Comparison of ENCODE assay signal across 19 cellular contexts in the genomic region with DNA sequence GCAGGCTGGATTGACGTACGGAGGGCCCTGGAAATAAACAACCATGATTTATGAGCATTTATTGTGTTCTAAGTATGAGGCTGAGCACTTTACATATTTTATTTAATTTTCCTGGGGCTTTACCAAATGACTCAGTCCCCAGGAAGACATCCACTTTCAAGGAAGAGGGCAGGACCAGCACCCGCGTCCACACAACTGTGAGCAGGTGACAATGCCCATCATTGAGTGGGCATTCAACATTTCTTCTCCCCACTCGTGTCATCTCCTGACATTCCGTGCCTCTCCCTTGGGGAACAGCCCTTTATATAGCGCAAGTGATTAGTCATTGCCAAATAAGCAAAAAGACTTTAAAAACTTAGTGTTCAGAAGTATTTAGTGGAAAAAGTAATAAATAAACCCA. TPM values are rescaled to one million over a fixed set of nuclear protein-coding genes. Genes with fewer than 3 reads are reported as not detected.
A peak's percentile ranks its signal among the peaks of the same experiment; 100 is the strongest.
DNase-seq lines count a peak whose midpoint lies in the region; ATAC-seq and TF ChIP-seq lines count a peak whose summit lies in the region.
"Had no signal": no experiment of that assay in that cellular context is flagged by ENCODE, and none has a peak within 500 bp of the region (broad histone marks: within the 10 kb centered on the region; RNA-seq: fewer than 3 reads in every experiment).

No MANE protein-coding gene starts in this region.

- no peak overlapping the region for H3K18ac ChIP-seq in mesenchymal stem cell (ENCODE audit: low read depth in 1 of 2, low read length in 2 of 2)

- ATAC-seq in aorta (ENCODE audit: low FRiP score) = peak; percentile 19
- ATAC-seq in sciatic nerve = no peak
- ATAC-seq: K562 had no signal

- peaks cover 0 to 5% of the 10 kb centered on the region in 2 experiments for H3K36me3 ChIP-seq in mesenchymal stem cell (ENCODE audit: control insufficient read depth in 1 of 2, insufficient read depth in 2 of 2, low read depth in 1 of 2, low read length in 2 of 2)
- H3K36me3 ChIP-seq in aorta (ENCODE audit: control insufficient read depth in 1 of 2, insufficient read depth in 2 of 2, low read length in 1 of 2) = no peaks in the 10 kb centered on the region
- H3K36me3 ChIP-seq: Peyer's patch had no signal

- WGBS in mesenchymal stem cell = 40% methylated on average over 3 of the region's 7 CpGs
- WGBS in aorta, 2 donors = 14 to 24% methylated on average over 7 of the region's 7 CpGs

- H3K9me3 Mint-ChIP-seq in chondrocyte (ENCODE audit: low read depth) = no peaks in the 10 kb centered on the region

- H3K9ac ChIP-seq in mesenchymal stem cell (ENCODE audit: low read length) = peak overlapping the region; percentile 43

- H3K4ac ChIP-seq in mesenchymal stem cell (ENCODE audit: low read depth in 1 of 2, low read length in 2 of 2) = no peak overlapping the region

- no peak overlapping the region for H4K8ac ChIP-seq in mesenchymal stem cell (ENCODE audit: low read length)

- H3K27me3 Mint-ChIP-seq in chondrocyte (ENCODE audit: low read depth) = no peaks in the 10 kb centered on the region

- no peak overlapping the region for H2BK120ac ChIP-seq in mesenchymal stem cell (ENCODE audit: low read depth, low read length)

- H3K23ac ChIP-seq in mesenchymal stem cell (ENCODE audit: low read length in 2 of 2) = no peak overlapping the region

- H3K27ac Mint-ChIP-seq in chondrocyte (ENCODE audit: unreplicated experiment) = peak overlapping the region; percentile 4
- H3K27ac Mint-ChIP-seq: CD4-positive, alpha-beta T cell had no signal

- H3K27ac ChIP-seq in mesenchymal stem cell (ENCODE audit: low read length, poor library complexity, severe bottlenecking) (no peak overlapping the region), aorta (ENCODE audit: low read depth in 1 of 2, low read length in 2 of 2) (no peak overlapping the region)
- H3K27ac ChIP-seq: Peyer's patch had no signal

- peaks cover 0 to 4% of the 10 kb centered on the region in 2 experiments for H3K27me3 ChIP-seq in mesenchymal stem cell (ENCODE audit: control insufficient read depth in 1 of 2, insufficient read depth in 1 of 2, low read length in 2 of 2)
- no peaks in the 10 kb centered on the region for H3K27me3 ChIP-seq in aorta (ENCODE audit: control insufficient read depth in 1 of 2, insufficient read depth in 2 of 2, low read length in 1 of 2)
- H3K27me3 ChIP-seq: Peyer's patch had no signal

- no peak overlapping the region for H3K14ac ChIP-seq in mesenchymal stem cell (ENCODE audit: low read length in 2 of 2)

- no peak overlapping the region for H3K4me3 Mint-ChIP-seq in chondrocyte (ENCODE audit: unreplicated experiment)
- H3K4me3 Mint-ChIP-seq: CD4-positive, alpha-beta T cell had no signal

- H2AFZ ChIP-seq in mesenchymal stem cell (ENCODE audit: low read depth, low read length) = no peak overlapping the region

- H3K79me1 ChIP-seq in mesenchymal stem cell (replicated peaks; ENCODE audit: low read length, poor library complexity, severe bottlenecking) = no peaks in the 10 kb centered on the region

- H2BK15ac ChIP-seq in mesenchymal stem cell (ENCODE audit: low read depth, poor library complexity, severe bottlenecking) = no peak overlapping the region

- peaks cover 13% of the 10 kb centered on the region for H3K4me1 Mint-ChIP-seq in chondrocyte (ENCODE audit: low read depth)

- intact Hi-C loops in aorta (cut with DNase I) (no loop called here), sciatic nerve (cut with DNase I) (no loop called here)

- TF ChIP-seq CTCF in chondrocyte (IDR thresholded peaks at IDR 0.05) = no peak

- H2BK5ac ChIP-seq in mesenchymal stem cell (ENCODE audit: low read depth, low read length, poor library complexity, severe bottlenecking) = no peak overlapping the region

- no peak overlapping the region for H2AK5ac ChIP-seq in mesenchymal stem cell (ENCODE audit: low read length, severe bottlenecking)

- H3K9me3 ChIP-seq in mesenchymal stem cell (ENCODE audit: control insufficient read depth, low read length) (no peaks in the 10 kb centered on the region), aorta (ENCODE audit: control insufficient read depth, low read length) (no peaks in the 10 kb centered on the region)
- H3K9me3 ChIP-seq: Peyer's patch had no signal

- H3K4me1 ChIP-seq in mesenchymal stem cell (ENCODE audit: control insufficient read depth, insufficient read depth, low read depth, low read length) = no peaks in the 10 kb centered on the region
- H3K4me1 ChIP-seq in aorta (ENCODE audit: control insufficient read depth in 1 of 2, insufficient read depth in 2 of 2, low read length in 2 of 2) = peaks cover 0 to 2% of the 10 kb centered on the region in 2 donors
- H3K4me1 ChIP-seq: Peyer's patch had no signal

- no peak overlapping the region for H2BK12ac ChIP-seq in mesenchymal stem cell (ENCODE audit: low read length in 2 of 2)

- peak; percentile 23 for DNase-seq in LHCN-M2 (ENCODE audit: low read depth)
- no peak for DNase-seq in chondrocyte (ENCODE audit: low spot score)
- no peak for DNase-seq in mesenchymal stem cell
- DNase-seq in aorta = no peak
- no peak for DNase-seq in DMS114 treated with DMSO at 0.1 percent for 48 hours (lab: John Stamatoyannopoulos, UW; ENCODE audit: unreplicated experiment)
- DNase-seq in NCI-H2029 treated with DMSO at 0.1 percent for 48 hours (lab: John Stamatoyannopoulos, UW) = no peak
- DNase-seq in sciatic nerve (ENCODE audit: low spot score) = no peak
- DNase-seq: Calu3; CD4-positive, alpha-beta T cell; DMS53; EL; NCI-H1105 treated with DMSO at 0.1 percent for 48 hours; NCI-H1694; NK-92 treated with Interleukin-12 subunit alpha and Interleukin-12 subunit beta, amount 100 ng/mL, for 24 hours; Peyer's patch had no signal

- no peak overlapping the region for H4K91ac ChIP-seq in mesenchymal stem cell (ENCODE audit: low read length)

- no peak overlapping the region for H3K4me2 ChIP-seq in mesenchymal stem cell (ENCODE audit: low read length, poor library complexity, severe bottlenecking)

- H3K4me3 ChIP-seq in mesenchymal stem cell (ENCODE audit: insufficient read depth in 1 of 2, low read depth in 1 of 2, low read length in 2 of 2) (no peak overlapping the region), aorta (ENCODE audit: low read length in 2 of 2) (no peak overlapping the region)
- H3K4me3 ChIP-seq: K562, Peyer's patch had no signal

- H3K36me3 Mint-ChIP-seq in chondrocyte (ENCODE audit: low read depth) = no peaks in the 10 kb centered on the region

RNA-seq across cellular contexts. Expression of gene KCNE2, which starts 57.6 kb away (rescaled TPM):
- total RNA-seq in LHCN-M2 (2014; rRNA removed) (not detected in 2 replicates), chondrocyte (0.35 TPM in 1 of 3 replicates, not detected in the others), aorta (1 to 10 TPM; 1.7 to 2.4 TPM), sciatic nerve (2.2 TPM)
- polyA plus RNA-seq in LHCN-M2 (2012) = 0.28 TPM
- 0.04 TPM for polyA plus RNA-seq in mesenchymal stem cell (2013, experiment 1 of 2)
- not detected for polyA plus RNA-seq in mesenchymal stem cell (2013, experiment 2 of 2)
- 1 to 10 TPM in 1 of 2 donors, under 1 TPM in 1; 0.50 to 1.6 TPM for polyA plus RNA-seq in aorta
- total RNA-seq: Calu3; CD4-positive, alpha-beta T cell; H4; K562; NCI-H460; Peyer's patch had no signal
- polyA plus RNA-seq: BJ, K562 had no signal
